ENCODE assay signal across 1 cellular context in the genomic region with DNA sequence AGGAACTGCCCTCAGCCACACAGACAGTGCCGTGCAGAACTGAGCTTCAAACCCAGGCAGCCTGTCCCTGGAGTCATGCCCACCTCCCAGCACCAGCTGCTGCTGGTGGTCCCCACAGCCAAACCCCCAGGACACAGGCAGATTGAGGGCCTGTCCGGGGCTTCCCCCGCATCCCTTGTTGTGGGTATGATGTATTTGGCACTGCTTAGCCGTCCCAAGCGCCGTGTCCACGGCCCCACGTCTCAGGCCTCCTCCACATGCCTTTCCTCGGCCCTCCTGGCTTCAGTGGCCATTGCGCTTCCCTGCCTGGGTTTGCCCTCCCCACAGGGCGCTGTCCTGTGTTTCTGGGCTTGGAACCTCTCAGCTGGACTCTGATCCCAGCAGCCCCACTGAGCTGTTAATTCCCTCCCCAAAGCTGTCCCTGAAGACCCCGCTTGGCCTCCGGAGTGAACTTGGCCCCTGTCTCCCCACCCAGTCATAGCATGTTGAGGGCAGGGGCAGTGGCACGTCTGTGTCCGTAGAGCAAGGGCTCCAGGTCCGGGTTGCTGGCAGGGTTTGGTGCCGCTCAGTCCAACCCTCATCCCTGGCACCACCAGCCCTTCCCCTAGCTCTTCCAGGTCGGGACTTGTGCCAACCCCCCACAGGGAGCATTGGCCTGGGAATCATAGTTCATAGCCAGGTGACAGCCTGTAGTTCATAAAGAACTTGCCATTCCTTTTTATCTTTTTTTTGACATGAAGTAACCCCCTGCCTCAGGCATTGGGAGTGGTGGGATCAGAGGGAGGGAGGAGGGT.
TF ChIP-seq lines count a peak whose summit lies in the region.

No MANE protein-coding gene starts in this region.

TF ChIP-seq in H1, 55 proteins besides CTCF, POLR2A, EP300 and RAD21:
- TF ChIP-seq ATF2 (IDR thresholded peaks at IDR 0.05; ENCODE audit: low read length): no peak
- TF ChIP-seq JUND (IDR thresholded peaks at IDR 0.05; ENCODE audit: low read length): no peak
- no peak for TF ChIP-seq PHF8 (conservative IDR thresholded peaks at IDR 0.05; ENCODE audit: low read depth, low read length)
- no peak for TF ChIP-seq KDM5A (IDR thresholded peaks at IDR 0.05; ENCODE audit: low read length)
- TF ChIP-seq BRCA1 (IDR thresholded peaks at IDR 0.05; ENCODE audit: low read depth, low read length): no peak
- TF ChIP-seq SUZ12 (IDR thresholded peaks at IDR 0.05; ENCODE audit: low read length): no peak
- no peak for TF ChIP-seq NANOG (IDR thresholded peaks at IDR 0.05; ENCODE audit: insufficient read depth, low read depth, low read length, poor library complexity, severe bottlenecking)
- TF ChIP-seq EZH2 (IDR thresholded peaks at IDR 0.05; ENCODE audit: low read depth, low read length, severe bottlenecking): no peak
- no peak for TF ChIP-seq CREB1 (IDR thresholded peaks at IDR 0.05)
- no peak for TF ChIP-seq SAP30 (IDR thresholded peaks at IDR 0.05; ENCODE audit: insufficient read depth, insufficient replicate concordance, low read length)
- TF ChIP-seq RBBP5 (IDR thresholded peaks at IDR 0.05; ENCODE audit: borderline replicate concordance, low read depth, low read length): no peak
- no peak for TF ChIP-seq BCL11A (IDR thresholded peaks at IDR 0.05; ENCODE audit: low read depth in 2 of 2, low read length in 2 of 2)
- TF ChIP-seq SIN3A (conservative IDR thresholded peaks at IDR 0.05 in 1 of 2, IDR thresholded peaks at IDR 0.05 in 1 of 2; ENCODE audit: low read depth in 1 of 2, low read length in 2 of 2): no peak
- no peak for TF ChIP-seq POLR2AphosphoS5 (IDR thresholded peaks at IDR 0.05; ENCODE audit: low read depth, low read length)
- no peak for TF ChIP-seq NRF1 (IDR thresholded peaks at IDR 0.05; ENCODE audit: low read depth, low read length)
- TF ChIP-seq SP4 (IDR thresholded peaks at IDR 0.05; ENCODE audit: low read length): no peak
- no peak for TF ChIP-seq KDM1A (IDR thresholded peaks at IDR 0.05; ENCODE audit: borderline replicate concordance, low read length)
